In genomic region chr7:140242057-140243031, GRCh38 we compare ENCODE assay signal across 8 cellular contexts.
DNase-seq lines count a peak whose midpoint lies in the region; ATAC-seq, FAIRE-seq and TF ChIP-seq lines count a peak whose summit lies in the region.

No MANE protein-coding gene starts in this region.

- H3K27ac ChIP-seq in lower lobe of right lung (no peak overlapping the region), gastroesophageal sphincter (no peak overlapping the region)

- H3K4me1 ChIP-seq in lower lobe of right lung (peaks cover 17% of the 10 kb centered on the region), gastroesophageal sphincter (no peaks in the 10 kb centered on the region)

- WGBS in gastroesophageal sphincter (ENCODE audit: low coverage in 1 of 2), 2 donors = 55 to 80% methylated on average over 2 to 3 of the region's 4 CpGs

- H3K36me3 ChIP-seq in lower lobe of right lung (no peaks in the 10 kb centered on the region), gastroesophageal sphincter (no peaks in the 10 kb centered on the region)

- no peak for TF ChIP-seq POLR2A in gastroesophageal sphincter (IDR thresholded peaks at IDR 0.05)

- peak; percentile 23 for DNase-seq in DMS153 treated with DMSO at 0.1 percent for 48 hours (lab: John Stamatoyannopoulos, UW; ENCODE audit: unreplicated experiment)
- DNase-seq in OCI-M2 (lab: John Stamatoyannopoulos, UW; ENCODE audit: unreplicated experiment) = peak; percentile 94
- DNase-seq in lower lobe of right lung = peak; percentile 64
- no peak for DNase-seq in D721Med (ENCODE audit: insufficient read length, low spot score)

- TF ChIP-seq EP300 in gastroesophageal sphincter (IDR thresholded peaks at IDR 0.05) = no peak

- intact Hi-C loops in lower lobe of right lung (cut with DNase I) = no loop called here

- TF ChIP-seq CTCF in lower lobe of right lung (IDR thresholded peaks at IDR 0.05) = no peak
- no peak for TF ChIP-seq CTCF in gastroesophageal sphincter (IDR thresholded peaks at IDR 0.05)
- no peak for TF ChIP-seq CTCF in D721Med (IDR thresholded peaks at IDR 0.05; ENCODE audit: insufficient read depth, missing control alignments)

- ATAC-seq in GM21619 (IDR thresholded peaks at IDR 0.05; ENCODE audit: unreplicated experiment) (peak; percentile 77), lower lobe of right lung (peak; percentile 50 to 66), HG03196 (IDR thresholded peaks at IDR 0.05; ENCODE audit: unreplicated experiment) (no peak), gastroesophageal sphincter (no peak), GM19467 (IDR thresholded peaks at IDR 0.05; ENCODE audit: unreplicated experiment) (no peak)

- FAIRE-seq in D721Med (lab: Jason Lieb, UNC) = no peak

- H3K27me3 ChIP-seq in lower lobe of right lung (ENCODE audit: low read depth) (no peaks in the 10 kb centered on the region), gastroesophageal sphincter (no peaks in the 10 kb centered on the region)

- H3K9me3 ChIP-seq in lower lobe of right lung = no peaks in the 10 kb centered on the region
- H3K9me3 ChIP-seq in gastroesophageal sphincter = no peaks in the 10 kb centered on the region

- no peak overlapping the region for H3K4me3 ChIP-seq in lower lobe of right lung
- H3K4me3 ChIP-seq in gastroesophageal sphincter = no peak overlapping the region

Comparison
In these comparisons a context has a peak if more than half of its experiments do, and no peak if none do; other contexts are left out.
1. ATAC-seq: peak in GM21619 (single experiment) and lower lobe of right lung (2 of 2); none in HG03196 (single experiment), gastroesophageal sphincter (single experiment) and GM19467 (single experiment).